ENCODE assay signal across 20 cellular contexts in the genomic region with DNA sequence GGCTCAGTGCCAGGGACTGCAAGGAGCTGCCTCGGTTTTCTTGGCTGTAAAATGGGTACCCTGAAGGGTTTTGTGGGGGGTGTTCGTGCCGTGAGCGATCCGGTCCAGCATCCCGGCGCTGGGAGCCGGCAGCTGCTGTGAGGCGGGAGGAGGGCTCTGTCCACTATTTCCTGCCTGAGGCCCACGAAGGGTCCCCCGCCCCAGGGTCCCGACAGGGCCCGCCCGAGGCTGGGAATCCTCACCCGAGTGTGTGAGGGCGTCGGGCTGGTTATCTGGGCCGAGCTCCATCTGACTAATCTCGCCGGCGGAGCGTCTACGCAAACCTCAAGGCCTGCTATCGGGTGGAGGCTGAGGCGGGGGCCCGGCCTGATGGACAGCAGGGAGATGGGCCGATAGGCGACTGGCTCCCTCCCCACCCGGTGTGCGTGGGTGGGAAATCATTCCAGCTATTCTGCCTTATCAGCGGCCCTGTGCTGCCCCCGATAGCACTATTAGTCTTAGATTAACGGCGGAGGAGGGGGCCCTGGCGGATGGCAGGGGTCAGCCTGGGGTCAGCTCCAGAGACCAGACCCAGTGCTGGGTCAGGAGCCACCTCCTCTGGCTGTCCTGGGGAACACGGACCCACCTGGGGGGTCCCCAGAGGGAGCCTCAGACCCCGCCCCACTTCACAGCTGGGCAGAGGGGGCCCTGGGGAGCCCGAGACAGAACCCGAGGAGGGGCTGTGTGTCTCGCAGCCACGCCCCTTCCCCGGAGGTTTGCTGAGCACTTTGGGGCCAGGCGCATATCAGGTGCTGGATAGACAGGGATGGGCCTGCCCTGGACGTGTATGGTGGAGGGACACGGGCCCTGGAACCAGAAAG. TPM values are rescaled to one million over a fixed set of nuclear protein-coding genes. Genes with fewer than 3 reads are reported as not detected.
DNase-seq lines count a peak whose midpoint lies in the region; ATAC-seq, FAIRE-seq and TF ChIP-seq lines count a peak whose summit lies in the region.
"Had no signal": no experiment of that assay in that cellular context is flagged by ENCODE, and none has a peak within 500 bp of the region (broad histone marks: within the 10 kb centered on the region; RNA-seq: fewer than 3 reads in every experiment).

No MANE protein-coding gene starts in this region.

- H3K9me3 ChIP-seq in CD4-positive, alpha-beta T cell (ENCODE audit: control insufficient read depth, low read length) = no peaks in the 10 kb centered on the region
- H3K9me3 ChIP-seq in endothelial cell of umbilical vein (replicated peaks; ENCODE audit: control insufficient read depth, insufficient read depth, low read length) (no peaks in the 10 kb centered on the region), right lobe of liver (no peaks in the 10 kb centered on the region), prostate gland (no peaks in the 10 kb centered on the region)

- 39% methylated on average over 10 of the region's 45 CpGs for WGBS in right lobe of liver (ENCODE audit: insufficient coverage, low coverage, low lambda C conversion rate, missing lambda C conversion rate)
- WGBS in prostate gland = 83% methylated on average over 42 of the region's 45 CpGs

- H3K79me2 ChIP-seq in endothelial cell of umbilical vein (ENCODE audit: control insufficient read depth, insufficient read depth, low read length) = no peaks in the 10 kb centered on the region

- H3K36me3 Mint-ChIP-seq in CD4-positive, alpha-beta T cell (ENCODE audit: low read depth) = peaks cover 4% of the 10 kb centered on the region
- H3K36me3 Mint-ChIP-seq: activated naive CD4-positive, alpha-beta T cell treated with anti-CD3 and anti-CD28 coated beads, Interleukin-2, amount 50 U/mL, for 72 hours had no signal

- dilution Hi-C loops in endothelial cell of umbilical vein (cut with MboI; ENCODE audit: extremely low pct_ligation_motif_present, low sequenced_read_pairs) = no loop called here

- no peaks in the 10 kb centered on the region for H4K20me1 ChIP-seq in endothelial cell of umbilical vein (replicated peaks; ENCODE audit: control insufficient read depth, extremely low read depth, insufficient read depth, low read length)

- H3K4me3 Mint-ChIP-seq in CD4-positive, alpha-beta T cell = no peak overlapping the region
- H3K4me3 Mint-ChIP-seq: activated CD4-positive, alpha-beta memory T cell treated with anti-CD3 and anti-CD28 coated beads, Interleukin-2, amount 10 ng/mL, durations not matched to agents 7 days and 5 days; activated T-cell treated with anti-CD3 and anti-CD28 coated beads, Interleukin-2, amount 50 U/mL, for 72 hours; dendritic cell treated with granulocyte-macrophage colony-stimulating factor and Interleukin-4, amounts not matched to agents 40 ng/mL and 50 ng/mL, for 4 days had no signal

- no peak for TF ChIP-seq CTCF in CD4-positive, alpha-beta T cell (IDR thresholded peaks at IDR 0.05)
- TF ChIP-seq CTCF in endothelial cell of umbilical vein (IDR thresholded peaks at IDR 0.05; ENCODE audit: extremely low read depth in 1 of 2, insufficient read depth in 1 of 2, low read depth in 1 of 2, low read length in 2 of 2) (no peak), right lobe of liver (IDR thresholded peaks at IDR 0.05) (no peak), prostate gland (IDR thresholded peaks at IDR 0.05) (no peak), GM20000 (IDR thresholded peaks at IDR 0.05; ENCODE audit: extremely low read depth, missing control alignments) (no peak)

- H2AFZ ChIP-seq in endothelial cell of umbilical vein (ENCODE audit: low read depth, low read length) = no peak overlapping the region

- H3K9me1 ChIP-seq in endothelial cell of umbilical vein (replicated peaks; ENCODE audit: control insufficient read depth, extremely low read depth, insufficient read depth, low read length) = no peaks in the 10 kb centered on the region

- no peak for DNase-seq in CD4-positive, alpha-beta T cell
- peak; percentile 72 for DNase-seq in SK-N-DZ (ENCODE audit: low spot score)
- no peak for DNase-seq in endothelial cell of umbilical vein (ENCODE audit: low read depth, low spot score)
- peak in 1 of 3 donors; percentile 69 for DNase-seq in right lobe of liver
- DNase-seq in prostate gland (ENCODE audit: low spot score) = no peak
- DNase-seq in retina = no peak
- DNase-seq in HPDE6-E6E7 (ENCODE audit: extremely low spot score) = no peak
- no peak for DNase-seq in GM20000 (ENCODE audit: low spot score)
- DNase-seq: activated CD4-positive, alpha-beta memory T cell treated with anti-CD3 and anti-CD28 coated beads, Interleukin-2, amount 10 ng/mL, durations not matched to agents 7 days and 5 days; activated T-cell treated with anti-CD3 and anti-CD28 coated beads, Interleukin-2, amount 50 U/mL, for 72 hours; EL; H7; head of caudate nucleus; NCI-H2029; NCI-H446 treated with DMSO at 0.1 percent for 48 hours; stimulated activated CD4-positive, alpha-beta T cell treated with anti-CD3 and anti-CD28 coated beads, Interleukin-2, amount 100 ng/mL, for 24 hours; T-helper 1 cell had no signal

- H3K36me3 ChIP-seq in endothelial cell of umbilical vein (ENCODE audit: control insufficient read depth in 2 of 2, extremely low read depth in 1 of 2, insufficient read depth in 2 of 2, low read length in 2 of 2) (no peaks in the 10 kb centered on the region), right lobe of liver (no peaks in the 10 kb centered on the region), prostate gland (no peaks in the 10 kb centered on the region)

- H3K9ac ChIP-seq in endothelial cell of umbilical vein (replicated peaks; ENCODE audit: extremely low read depth, insufficient read depth, low read length) = no peak overlapping the region

- peaks cover 12% of the 10 kb centered on the region for H3K4me1 ChIP-seq in endothelial cell of umbilical vein (ENCODE audit: control insufficient read depth, extremely low read depth, insufficient read depth, low read length)
- H3K4me1 ChIP-seq in right lobe of liver = peaks cover 2 to 35% (median 25%) of the 10 kb centered on the region in 4 donors
- H3K4me1 ChIP-seq in prostate gland (replicated peaks) = no peaks in the 10 kb centered on the region

- H3K4me2 ChIP-seq in endothelial cell of umbilical vein (ENCODE audit: insufficient read depth, low read length) = no peak overlapping the region

- TF ChIP-seq POLR2A in endothelial cell of umbilical vein (IDR thresholded peaks at IDR 0.05; ENCODE audit: low read depth, low read length) (no peak), right lobe of liver (IDR thresholded peaks at IDR 0.05) (no peak), prostate gland (IDR thresholded peaks at IDR 0.05) (no peak)

- no peak overlapping the region for H3K27ac ChIP-seq in CD4-positive, alpha-beta T cell (ENCODE audit: low read depth, low read length)
- H3K27ac ChIP-seq in endothelial cell of umbilical vein (ENCODE audit: insufficient read depth, low read depth, low read length) (no peak overlapping the region), right lobe of liver (peak overlapping the region in 2 of 3 donors; percentile 42 to 84), prostate gland (no peak overlapping the region)

- BruUV-seq in endothelial cell of umbilical vein (replicated peaks; lab: Mats Ljungman, UMichigan) = no TSS peak

- H3K9me3 Mint-ChIP-seq in CD4-positive, alpha-beta T cell = no peaks in the 10 kb centered on the region
- H3K9me3 Mint-ChIP-seq: activated CD4-positive, alpha-beta memory T cell treated with anti-CD3 and anti-CD28 coated beads, Interleukin-2, amount 10 ng/mL, durations not matched to agents 7 days and 5 days; activated naive CD4-positive, alpha-beta T cell treated with anti-CD3 and anti-CD28 coated beads, Interleukin-2, amount 50 U/mL, for 72 hours; activated T-cell treated with anti-CD3 and anti-CD28 coated beads, Interleukin-2, amount 50 U/mL, for 72 hours; dendritic cell treated with granulocyte-macrophage colony-stimulating factor and Interleukin-4, amounts not matched to agents 40 ng/mL and 50 ng/mL, for 4 days had no signal

- H3K27me3 Mint-ChIP-seq in CD4-positive, alpha-beta T cell = no peaks in the 10 kb centered on the region
- H3K27me3 Mint-ChIP-seq: activated CD4-positive, alpha-beta memory T cell treated with anti-CD3 and anti-CD28 coated beads, Interleukin-2, amount 10 ng/mL, durations not matched to agents 7 days and 5 days had no signal

- H3K4me1 Mint-ChIP-seq in CD4-positive, alpha-beta T cell (ENCODE audit: low read depth) = peaks cover 5% of the 10 kb centered on the region
- H3K4me1 Mint-ChIP-seq: activated CD4-positive, alpha-beta memory T cell treated with anti-CD3 and anti-CD28 coated beads, Interleukin-2, amount 10 ng/mL, durations not matched to agents 7 days and 5 days had no signal

- ATAC-seq in CD4-positive, alpha-beta T cell (ENCODE audit: poor library complexity) = no peak
- ATAC-seq in right lobe of liver = peak; percentile 0 to 31 (median 8)
- ATAC-seq: activated naive CD4-positive, alpha-beta T cell treated with anti-CD3 and anti-CD28 coated beads, Interleukin-2, amount 50 U/mL, for 72 hours; activated T-cell treated with anti-CD3 and anti-CD28 coated beads, Interleukin-2, amount 50 U/mL, for 72 hours had no signal

- peak; percentile 4 for FAIRE-seq in endothelial cell of umbilical vein (lab: Jason Lieb, UNC)
- FAIRE-seq: keratinocyte had no signal

- no peaks in the 10 kb centered on the region for H3K27me3 ChIP-seq in CD4-positive, alpha-beta T cell (ENCODE audit: control insufficient read depth, insufficient read depth, low read length)
- no peaks in the 10 kb centered on the region for H3K27me3 ChIP-seq in endothelial cell of umbilical vein (ENCODE audit: control insufficient read depth in 2 of 2, insufficient read depth in 2 of 2, low read length in 2 of 2)
- no peaks in the 10 kb centered on the region for H3K27me3 ChIP-seq in right lobe of liver
- no peaks in the 10 kb centered on the region for H3K27me3 ChIP-seq in prostate gland (replicated peaks; ENCODE audit: insufficient read depth)

- POLR2A ChIA-PET in CD4-positive, alpha-beta T cell (lab: Charles Lee) = no interaction called here
- POLR2A ChIA-PET in endothelial cell of umbilical vein (lab: Charles Lee) = no interaction called here

- peak overlapping the region; percentile 30 for H3K27ac Mint-ChIP-seq in CD4-positive, alpha-beta T cell
- H3K27ac Mint-ChIP-seq: activated CD4-positive, alpha-beta memory T cell treated with anti-CD3 and anti-CD28 coated beads, Interleukin-2, amount 10 ng/mL, durations not matched to agents 7 days and 5 days; activated naive CD4-positive, alpha-beta T cell treated with anti-CD3 and anti-CD28 coated beads, Interleukin-2, amount 50 U/mL, for 72 hours; activated T-cell treated with anti-CD3 and anti-CD28 coated beads, Interleukin-2, amount 50 U/mL, for 72 hours; dendritic cell treated with granulocyte-macrophage colony-stimulating factor and Interleukin-4, amounts not matched to agents 40 ng/mL and 50 ng/mL, for 4 days had no signal

- intact Hi-C loops in CD4-positive, alpha-beta T cell (cut with DNase I, micrococcal nuclease) = no loop called here
- intact Hi-C loops in endothelial cell of umbilical vein (cut with micrococcal nuclease) (no loop called here), right lobe of liver (cut with DNase I) (no loop called here), prostate gland (cut with DNase I) (no loop called here)

- no peak overlapping the region for H3K4me3 ChIP-seq in endothelial cell of umbilical vein (replicated peaks in 1 of 3; ENCODE audit: insufficient read depth in 1 of 3, low read depth in 1 of 3, low read length in 3 of 3)
- peak overlapping the region in 1 of 3 donors; percentile 4 for H3K4me3 ChIP-seq in right lobe of liver
- H3K4me3 ChIP-seq in prostate gland = no peak overlapping the region

- CTCF ChIA-PET in CD4-positive, alpha-beta T cell (lab: Charles Lee) = no interaction called here
- CTCF ChIA-PET in endothelial cell of umbilical vein (lab: Charles Lee) = interaction anchor here (1.2 kb wide), 1 partner anchor 28 kb away, joined by 3 read pairs; no protein-coding TSS in a partner anchor

RNA-seq across cellular contexts. Expression of a gene that starts 44.7 kb away (rescaled TPM):
- total RNA-seq in CD4-positive, alpha-beta T cell = 10 to 100 TPM; 22.8 to 24.2 TPM
- 2.1 and 2.4 TPM in 2 replicates for polyA plus RNA-seq in SK-N-DZ (2014; cell fraction: cytosol; rRNA removed)
- polyA plus RNA-seq in SK-N-DZ (2014; cell fraction: nucleus; rRNA removed) = 1.6 and 3.0 TPM in 2 replicates
- total RNA-seq in endothelial cell of umbilical vein = 7.5 and 8.2 TPM in 2 replicates
- polyA plus RNA-seq in endothelial cell of umbilical vein = 0.37 and 0.72 TPM in 2 replicates
- 0.40 and 0.87 TPM in 2 replicates for polyA plus RNA-seq in endothelial cell of umbilical vein (2011; cell fraction: cytosol; rRNA removed)
- 1.8 and 2.1 TPM in 2 replicates for polyA plus RNA-seq in endothelial cell of umbilical vein (2011; cell fraction: nucleus; rRNA removed)
- polyA plus RNA-seq in endothelial cell of umbilical vein (2012) = 2.3 and 5.3 TPM in 2 replicates
- 0.36 and 0.66 TPM in 2 replicates for polyA minus RNA-seq in endothelial cell of umbilical vein
- 2.8 TPM for polyA minus RNA-seq in endothelial cell of umbilical vein (2011; cell fraction: cytosol; rRNA and poly(A)+ RNA removed)
- 1.4 and 4.4 TPM in 2 replicates for polyA minus RNA-seq in endothelial cell of umbilical vein (2011; cell fraction: nucleus; rRNA and poly(A)+ RNA removed)
- 10 to 100 TPM in 2 of 6 experiments, 1 to 10 TPM in 4; 3.8 to 15.5 (median 8.3) TPM for total RNA-seq in right lobe of liver
- 10 to 100 TPM in 1 of 2 donors, 1 to 10 TPM in 1; 4.1 to 21.5 TPM for total RNA-seq in prostate gland

Comparison
In these comparisons a context has a peak if more than half of its experiments do, and no peak if none do; other contexts are left out.
1. H3K27ac ChIP-seq: peak in right lobe of liver (2 of 3); none in CD4-positive, alpha-beta T cell (single experiment), endothelial cell of umbilical vein (single experiment) and prostate gland (0 of 2).